Comparison of ENCODE assay signal across 20 cellular contexts in the genomic region with DNA sequence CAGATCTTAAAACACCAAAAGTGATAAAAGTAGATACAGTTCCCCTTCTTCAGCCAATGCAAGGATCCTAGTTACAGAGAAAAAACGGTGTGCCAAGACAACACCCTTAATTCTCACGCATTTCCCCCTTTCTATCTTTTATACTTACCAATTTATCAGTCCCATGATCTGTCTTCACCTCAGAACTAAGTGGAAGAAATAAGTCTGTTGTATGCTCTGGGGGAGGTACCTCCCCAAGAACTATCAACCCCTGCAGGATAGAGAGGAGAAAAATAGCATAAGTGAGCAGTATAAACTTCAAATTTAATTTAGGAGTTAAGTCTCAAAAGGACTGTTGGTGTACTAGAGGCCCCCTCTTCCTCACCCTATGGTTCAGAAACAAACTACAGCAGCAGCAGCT.
DNase-seq lines count a peak whose midpoint lies in the region; ATAC-seq and TF ChIP-seq lines count a peak whose summit lies in the region.
"Had no signal": no experiment of that assay in that cellular context is flagged by ENCODE, and none has a peak within 500 bp of the region (broad histone marks: within the 10 kb centered on the region; RNA-seq: fewer than 3 reads in every experiment).

No MANE protein-coding gene starts in this region.

- TF ChIP-seq CTCF in CD8-positive, alpha-beta T cell (IDR thresholded peaks at IDR 0.05): no peak

- H3K4me1 ChIP-seq in CD8-positive, alpha-beta T cell (ENCODE audit: insufficient read depth, low read length): peaks cover 6% of the 10 kb centered on the region
- no peaks in the 10 kb centered on the region for H3K4me1 ChIP-seq in effector memory CD4-positive, alpha-beta T cell (ENCODE audit: control insufficient read depth, insufficient read depth, low read length, poor library complexity, severe bottlenecking)

- CTCF ChIA-PET in CD8-positive, alpha-beta T cell (lab: Charles Lee): no interaction called here

- POLR2A ChIA-PET in CD8-positive, alpha-beta T cell (lab: Charles Lee): no interaction called here

- peaks cover 67% of the 10 kb centered on the region for H3K4me1 Mint-ChIP-seq in CD8-positive, alpha-beta T cell (ENCODE audit: low read depth)
- peaks cover 57% of the 10 kb centered on the region for H3K4me1 Mint-ChIP-seq in activated naive CD8-positive, alpha-beta T cell treated with anti-CD3 and anti-CD28 coated beads, Interleukin-2, amount 50 U/mL, for 24 hours
- peaks cover 49 to 51% of the 10 kb centered on the region in 2 donors for H3K4me1 Mint-ChIP-seq in natural killer cell treated with Interleukin-12 subunit alpha and Interleukin-12 subunit beta and Interleukin-15 and Interleukin-18, amount 100 ng/mL, for 72 hours (ENCODE audit: low read depth in 2 of 2)

- no peak overlapping the region for H3K27ac ChIP-seq in CD8-positive, alpha-beta T cell (ENCODE audit: low read depth, low read length)
- no peak overlapping the region for H3K27ac ChIP-seq in effector memory CD4-positive, alpha-beta T cell (ENCODE audit: insufficient read depth, low read length, poor library complexity, severe bottlenecking)
- H3K27ac ChIP-seq: psoas muscle, WERI-Rb-1 had no signal

- H3K36me3 Mint-ChIP-seq in CD8-positive, alpha-beta T cell: peaks cover 55% of the 10 kb centered on the region
- H3K36me3 Mint-ChIP-seq in activated naive CD8-positive, alpha-beta T cell treated with anti-CD3 and anti-CD28 coated beads, Interleukin-2, amount 50 U/mL, for 24 hours (ENCODE audit: low read depth): peaks cover 24% of the 10 kb centered on the region
- H3K36me3 Mint-ChIP-seq in natural killer cell treated with Interleukin-12 subunit alpha and Interleukin-12 subunit beta and Interleukin-15 and Interleukin-18, amount 100 ng/mL, for 72 hours: no peaks in the 10 kb centered on the region

- DNase-seq in CD8-positive, alpha-beta T cell: no peak
- peak; percentile 71 for DNase-seq in OCI-M1 (lab: John Stamatoyannopoulos, UW)
- DNase-seq in activated naive CD8-positive, alpha-beta T cell treated with anti-CD3 and anti-CD28 coated beads, Interleukin-2, amount 50 U/mL, for 24 hours: no peak
- no peak for DNase-seq in natural killer cell treated with Interleukin-12 subunit alpha and Interleukin-12 subunit beta and Interleukin-15 and Interleukin-18, amount 100 ng/mL, for 72 hours (ENCODE audit: low spot score)
- DNase-seq in GM03348 (ENCODE audit: low spot score): no peak
- DNase-seq in GDM1 (lab: John Stamatoyannopoulos, UW): no peak
- DNase-seq in effector memory CD4-positive, alpha-beta T cell: no peak
- DNase-seq: aorta; COR-L47; DMS79 treated with DMSO at 0.1 percent for 48 hours; effector CD4-positive, alpha-beta T cell; H7; KG1; NCI-H82; PC-3; psoas muscle; SHP77 treated with DMSO at 0.1 percent for 48 hours; stimulated activated CD4-positive, alpha-beta T cell treated with anti-CD3 and anti-CD28 coated beads, Interleukin-2, amount 100 ng/mL, for 48 hours; WERI-Rb-1 had no signal

- no peak overlapping the region for H3K4me3 ChIP-seq in CD8-positive, alpha-beta T cell (ENCODE audit: low read depth, low read length)
- no peak overlapping the region for H3K4me3 ChIP-seq in effector memory CD4-positive, alpha-beta T cell (ENCODE audit: insufficient read depth, low read depth, low read length, poor library complexity, severe bottlenecking)
- H3K4me3 ChIP-seq: psoas muscle had no signal

- ATAC-seq in CD8-positive, alpha-beta T cell: no peak
- ATAC-seq in activated naive CD8-positive, alpha-beta T cell treated with anti-CD3 and anti-CD28 coated beads, Interleukin-2, amount 50 U/mL, for 24 hours: peak; percentile 28
- no peak for ATAC-seq in natural killer cell treated with Interleukin-12 subunit alpha and Interleukin-12 subunit beta and Interleukin-15 and Interleukin-18, amount 100 ng/mL, for 72 hours
- no peak for ATAC-seq in esophagus mucosa
- ATAC-seq: PC-3 had no signal

- H3K4me3 Mint-ChIP-seq in CD8-positive, alpha-beta T cell: no peak overlapping the region
- H3K4me3 Mint-ChIP-seq in activated naive CD8-positive, alpha-beta T cell treated with anti-CD3 and anti-CD28 coated beads, Interleukin-2, amount 50 U/mL, for 24 hours: no peak overlapping the region
- no peak overlapping the region for H3K4me3 Mint-ChIP-seq in natural killer cell treated with Interleukin-12 subunit alpha and Interleukin-12 subunit beta and Interleukin-15 and Interleukin-18, amount 100 ng/mL, for 72 hours

- intact Hi-C loops in CD8-positive, alpha-beta T cell (cut with DNase I, micrococcal nuclease): loop anchor here in 1 of 2 experiments (5.0 kb wide), 1 partner anchor 90 kb away; no protein-coding TSS in a partner anchor

- H3K9me3 ChIP-seq in CD8-positive, alpha-beta T cell (ENCODE audit: low read length): no peaks in the 10 kb centered on the region
- no peaks in the 10 kb centered on the region for H3K9me3 ChIP-seq in effector memory CD4-positive, alpha-beta T cell (ENCODE audit: control insufficient read depth, low read length)
- H3K9me3 ChIP-seq: psoas muscle had no signal

- peaks cover 4% of the 10 kb centered on the region for H3K36me3 ChIP-seq in CD8-positive, alpha-beta T cell (ENCODE audit: insufficient read depth, low read length)
- H3K36me3 ChIP-seq in effector memory CD4-positive, alpha-beta T cell (ENCODE audit: control insufficient read depth, insufficient read depth, low read length): peaks cover 23% of the 10 kb centered on the region

- H3K9me3 Mint-ChIP-seq in CD8-positive, alpha-beta T cell: no peaks in the 10 kb centered on the region
- no peaks in the 10 kb centered on the region for H3K9me3 Mint-ChIP-seq in activated naive CD8-positive, alpha-beta T cell treated with anti-CD3 and anti-CD28 coated beads, Interleukin-2, amount 50 U/mL, for 24 hours
- no peaks in the 10 kb centered on the region for H3K9me3 Mint-ChIP-seq in natural killer cell treated with Interleukin-12 subunit alpha and Interleukin-12 subunit beta and Interleukin-15 and Interleukin-18, amount 100 ng/mL, for 72 hours

- peak overlapping the region; percentile 4 for H3K27ac Mint-ChIP-seq in CD8-positive, alpha-beta T cell
- H3K27ac Mint-ChIP-seq in activated naive CD8-positive, alpha-beta T cell treated with anti-CD3 and anti-CD28 coated beads, Interleukin-2, amount 50 U/mL, for 24 hours: peak overlapping the region; percentile 26
- peak overlapping the region; percentile 9 to 76 for H3K27ac Mint-ChIP-seq in natural killer cell treated with Interleukin-12 subunit alpha and Interleukin-12 subunit beta and Interleukin-15 and Interleukin-18, amount 100 ng/mL, for 72 hours

- H3K27me3 Mint-ChIP-seq in CD8-positive, alpha-beta T cell (ENCODE audit: low read depth): no peaks in the 10 kb centered on the region
- no peaks in the 10 kb centered on the region for H3K27me3 Mint-ChIP-seq in activated naive CD8-positive, alpha-beta T cell treated with anti-CD3 and anti-CD28 coated beads, Interleukin-2, amount 50 U/mL, for 24 hours
- H3K27me3 Mint-ChIP-seq in natural killer cell treated with Interleukin-12 subunit alpha and Interleukin-12 subunit beta and Interleukin-15 and Interleukin-18, amount 100 ng/mL, for 72 hours: no peaks in the 10 kb centered on the region

- H3K27me3 ChIP-seq in CD8-positive, alpha-beta T cell (ENCODE audit: insufficient read depth, low read length): no peaks in the 10 kb centered on the region
- H3K27me3 ChIP-seq in effector memory CD4-positive, alpha-beta T cell (replicated peaks; ENCODE audit: control insufficient read depth, insufficient read depth, low read length, poor library complexity, severe bottlenecking): no peaks in the 10 kb centered on the region
